In genomic region chr13:106405731-106406130, GRCh38 we compare ENCODE assay signal across 22 cellular contexts.
A peak's percentile ranks its signal among the peaks of the same experiment; 100 is the strongest.
DNase-seq lines count a peak whose midpoint lies in the region.
"Had no signal": no experiment of that assay in that cellular context is flagged by ENCODE, and none has a peak within 500 bp of the region (broad histone marks: within the 10 kb centered on the region; RNA-seq: fewer than 3 reads in every experiment).

No MANE protein-coding gene starts in this region.

- H3K4me1 ChIP-seq in HUES48 (ENCODE audit: control insufficient read depth, insufficient read depth, low read length): peaks cover 15% of the 10 kb centered on the region
- H3K4me1 ChIP-seq in mesendoderm (ENCODE audit: control insufficient read depth, low read depth, low read length): peaks cover 5% of the 10 kb centered on the region
- H3K4me1 ChIP-seq: BE2C had no signal

- no peak overlapping the region for H3K23ac ChIP-seq in mesendoderm (ENCODE audit: low read length)

- H3K36me3 ChIP-seq in HUES48 (ENCODE audit: control insufficient read depth, insufficient read depth, low read length) (no peaks in the 10 kb centered on the region), mesendoderm (ENCODE audit: control insufficient read depth, insufficient read depth, low read length) (no peaks in the 10 kb centered on the region)
- H3K36me3 ChIP-seq: BE2C, BLaER1 had no signal

- H4K5ac ChIP-seq in mesendoderm (ENCODE audit: low read length): no peak overlapping the region

- no peak overlapping the region for H4K8ac ChIP-seq in mesendoderm (ENCODE audit: low read depth, low read length)

- H2BK15ac ChIP-seq in mesendoderm (replicated peaks; ENCODE audit: low read depth): no peak overlapping the region

- H3K4ac ChIP-seq in mesendoderm (ENCODE audit: low read depth, low read length): no peak overlapping the region

- no CpG with 5 or more reads among the region's 6 CpGs for WGBS in mesendoderm (ENCODE audit: extremely low coverage, insufficient coverage, low lambda C conversion rate)

- no peak overlapping the region for H3K56ac ChIP-seq in mesendoderm (ENCODE audit: low read length)

- H3K4me3 ChIP-seq in HUES48 (ENCODE audit: low read depth, low read length) (no peak overlapping the region), mesendoderm (ENCODE audit: low read length) (no peak overlapping the region)
- H3K4me3 ChIP-seq: BLaER1, GM12878 had no signal

- H3K79me1 ChIP-seq in mesendoderm (ENCODE audit: low read length): no peaks in the 10 kb centered on the region

- H3K18ac ChIP-seq in mesendoderm (ENCODE audit: low read length): no peak overlapping the region

- no peak overlapping the region for H3K4me2 ChIP-seq in mesendoderm (ENCODE audit: low read length)
- H3K4me2 ChIP-seq: BLaER1 had no signal

- no peak overlapping the region for H2BK5ac ChIP-seq in mesendoderm (ENCODE audit: low read length)

- H3K9ac ChIP-seq in HUES48 (ENCODE audit: low read depth, low read length) (no peak overlapping the region), mesendoderm (ENCODE audit: low read length) (no peak overlapping the region)
- H3K9ac ChIP-seq: BLaER1 had no signal

- H3K27me3 ChIP-seq in HUES48 (ENCODE audit: control insufficient read depth, insufficient read depth, low read length) (no peaks in the 10 kb centered on the region), mesendoderm (ENCODE audit: insufficient read depth, low read length, poor library complexity) (no peaks in the 10 kb centered on the region)
- H3K27me3 ChIP-seq: BE2C, BLaER1 had no signal

- H3K79me2 ChIP-seq in mesendoderm (ENCODE audit: control insufficient read depth, insufficient read depth, low read length): no peaks in the 10 kb centered on the region

- H2AK5ac ChIP-seq in mesendoderm (ENCODE audit: low read length): no peak overlapping the region

- H2BK120ac ChIP-seq in mesendoderm (ENCODE audit: low read depth, low read length): no peak overlapping the region

- DNase-seq in mesendoderm (peak; percentile 91), NCI-H1417 treated with DMSO at 0.1 percent for 48 hours (lab: John Stamatoyannopoulos, UW) (no peak), NCI-H774 (lab: John Stamatoyannopoulos, UW) (no peak)
- no peak for DNase-seq in activated naive CD4-positive, alpha-beta T cell treated with Interleukin-2 at 50 U/mL for 16 hours
- DNase-seq: 8988T; ACHN; BE2C; C1 segment of cervical spinal cord; CD4-positive, alpha-beta memory T cell; CD4-positive, CD25-positive, alpha-beta regulatory T cell; CD8-positive, alpha-beta memory T cell; COR-L47; DMS 273 treated with DMSO at 0.1 percent for 48 hours; DMS153; DMS53; DMS79; DND-41; EL; GDM1 had no signal

- no peaks in the 10 kb centered on the region for H3K9me3 ChIP-seq in HUES48 (ENCODE audit: control insufficient read depth, insufficient read depth, low read length)
- H3K9me3 ChIP-seq: BE2C had no signal

- peak overlapping the region; percentile 36 for H3K27ac ChIP-seq in HUES48 (ENCODE audit: low read depth, low read length)
- H3K27ac ChIP-seq in mesendoderm (ENCODE audit: low read depth, low read length): no peak overlapping the region
- H3K27ac ChIP-seq: BLaER1 had no signal
